Comparison of ENCODE assay signal across 8 cellular contexts in genomic region chr2:20650880-20651730, GRCh38. TPM values are rescaled to one million over a fixed set of nuclear protein-coding genes. Genes with fewer than 3 reads are reported as not detected.
DNase-seq lines count a peak whose midpoint lies in the region; ATAC-seq and TF ChIP-seq lines count a peak whose summit lies in the region.

HS1BP3 (minus strand) TSS chr2:20651098; CDS start chr2:20651063, 35 bp downstream.

- peak within 1 kb of the TSS; percentile 89 for H3K4me3 ChIP-seq in left ventricle myocardium inferior
- H3K4me3 ChIP-seq in uterus, result peak within 1 kb of the TSS; percentile 78 to 97

- H3K36me3 ChIP-seq in left ventricle myocardium inferior (peaks cover 5% of the 10 kb centered on the region), uterus (no peaks in the 10 kb centered on the region)

- H3K27ac ChIP-seq in left ventricle myocardium inferior (replicated peaks) (peak within 1 kb of the TSS; percentile 88), uterus (peak within 1 kb of the TSS; percentile 84 to 92)

- peak; percentile 93 for ATAC-seq in HG02571 (IDR thresholded peaks at IDR 0.05; ENCODE audit: unreplicated experiment)

- peak; percentile 87 to 96 for TF ChIP-seq POLR2A in uterus (IDR thresholded peaks at IDR 0.05)

- DNase-seq in NCI-H1048 (lab: John Stamatoyannopoulos, UW) (peak; percentile 73), T-helper 1 cell (peak; percentile 80 to 93 (median 84)), amniotic epithelial cell (ENCODE audit: low read depth) (peak; percentile 47), left ventricle myocardium inferior (peak; percentile 88), pulmonary artery endothelial cell (ENCODE audit: low read depth, low spot score) (no peak), uterus (peak; percentile 72 to 87)

- H3K27me3 ChIP-seq in left ventricle myocardium inferior (ENCODE audit: low read depth), result peaks cover 5% of the 10 kb centered on the region
- H3K27me3 ChIP-seq in uterus, result no peaks in the 10 kb centered on the region

- peak; percentile 85 for TF ChIP-seq CTCF in GM12873 (IDR thresholded peaks at IDR 0.05; ENCODE audit: insufficient read depth, low read depth, low read length, missing control alignments)
- peak; percentile 95 for TF ChIP-seq CTCF in left ventricle myocardium inferior (IDR thresholded peaks at IDR 0.05; ENCODE audit: borderline replicate concordance)
- TF ChIP-seq CTCF in uterus (IDR thresholded peaks at IDR 0.05), result peak; percentile 56 to 100 (median 98)

- H3K9me3 ChIP-seq in left ventricle myocardium inferior (replicated peaks), result no peaks in the 10 kb centered on the region
- H3K9me3 ChIP-seq in uterus, result no peaks in the 10 kb centered on the region

- H3K4me1 ChIP-seq in left ventricle myocardium inferior (peaks cover 40% of the 10 kb centered on the region), uterus (peaks cover 0 to 20% of the 10 kb centered on the region in 2 donors)

- intact Hi-C loops in left ventricle myocardium inferior (cut with micrococcal nuclease), result no loop called here
- intact Hi-C loops in uterus (cut with DNase I; ENCODE audit: low total_unique reads), result no loop called here

RNA-seq across cellular contexts. Expression of gene HS1BP3, which starts in this region (rescaled TPM):
- total RNA-seq in left ventricle myocardium inferior (16.6 TPM), pulmonary artery endothelial cell (22.2 and 25.1 TPM in 2 replicates), uterus (10 to 100 TPM in 3 of 4 donors, 1 to 10 TPM in 1; 7.1 to 41.8 (median 28.4) TPM)
